In the genomic region with DNA sequence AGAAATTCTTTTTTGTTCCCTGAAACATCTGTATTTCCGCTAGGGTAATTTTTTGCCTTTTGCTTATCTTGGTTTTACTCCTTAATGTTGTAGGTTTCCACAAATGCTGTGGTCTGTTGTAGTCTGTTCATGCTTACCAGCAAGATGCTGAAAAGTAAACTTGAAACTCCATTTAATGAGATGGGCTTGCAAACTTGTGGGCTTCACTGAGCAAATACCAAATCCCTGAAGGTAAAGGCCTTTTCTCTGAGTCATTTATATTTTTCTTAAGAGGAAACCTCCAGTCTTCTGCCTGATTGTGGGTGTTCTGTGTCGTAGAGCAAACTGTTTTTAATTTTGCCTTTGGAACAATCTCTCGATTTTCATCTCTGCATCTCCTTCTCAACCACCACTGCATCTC, we compare ENCODE assay signal across 13 cellular contexts. TPM values are rescaled to one million over a fixed set of nuclear protein-coding genes. Genes with fewer than 3 reads are reported as not detected.
DNase-seq lines count a peak whose midpoint lies in the region; ATAC-seq and TF ChIP-seq lines count a peak whose summit lies in the region.
"Had no signal": no experiment of that assay in that cellular context is flagged by ENCODE, and none has a peak within 500 bp of the region (broad histone marks: within the 10 kb centered on the region; RNA-seq: fewer than 3 reads in every experiment).

No MANE protein-coding gene starts in this region.

- POLR2A ChIA-PET in WTC11 (lab: Charles Lee): no interaction called here

- H3K27ac Mint-ChIP-seq in natural killer cell treated with Interleukin-12 subunit alpha and Interleukin-12 subunit beta and Interleukin-15 and Interleukin-18, amount 100 ng/mL, for 72 hours: peak overlapping the region; percentile 49 to 68
- H3K27ac Mint-ChIP-seq in natural killer cell (peak overlapping the region in 1 of 2 donors; percentile 19), WTC11 (no peak overlapping the region)
- H3K27ac Mint-ChIP-seq in activated T-helper 1 cell treated with anti-CD3 and anti-CD28 coated beads, Interleukin-12 subunit alpha, Interleukin-12 subunit beta, Interleukin-2, Interleukin-4 antibody, amounts not matched to agents 30 ng/mL and 10 ng/mL and 1 ng/mL, durations not matched to agents 14 hours and 24 hours and 36 hours: peak overlapping the region; percentile 96
- H3K27ac Mint-ChIP-seq: type B pancreatic cell had no signal

- ATAC-seq in natural killer cell treated with Interleukin-12 subunit alpha and Interleukin-12 subunit beta and Interleukin-15 and Interleukin-18, amount 100 ng/mL, for 72 hours: peak in 1 of 2 donors; percentile 89
- ATAC-seq in natural killer cell (no peak), HG02759 (IDR thresholded peaks at IDR 0.05; ENCODE audit: unreplicated experiment) (peak; percentile 80), WTC11 (no peak)

- H3K36me3 Mint-ChIP-seq in natural killer cell treated with Interleukin-12 subunit alpha and Interleukin-12 subunit beta and Interleukin-15 and Interleukin-18, amount 100 ng/mL, for 72 hours: peaks cover 35% of the 10 kb centered on the region
- H3K36me3 Mint-ChIP-seq in natural killer cell (peaks cover 34% of the 10 kb centered on the region), WTC11 (peaks cover 17% of the 10 kb centered on the region)
- peaks cover 72% of the 10 kb centered on the region for H3K36me3 Mint-ChIP-seq in activated T-helper 1 cell treated with anti-CD3 and anti-CD28 coated beads, Interleukin-12 subunit alpha, Interleukin-12 subunit beta, Interleukin-2, Interleukin-4 antibody, amounts not matched to agents 30 ng/mL and 10 ng/mL and 1 ng/mL, durations not matched to agents 14 hours and 24 hours and 36 hours (ENCODE audit: low read depth)
- H3K36me3 Mint-ChIP-seq: type B pancreatic cell had no signal

- no peaks in the 10 kb centered on the region for H3K27me3 Mint-ChIP-seq in natural killer cell treated with Interleukin-12 subunit alpha and Interleukin-12 subunit beta and Interleukin-15 and Interleukin-18, amount 100 ng/mL, for 72 hours
- H3K27me3 Mint-ChIP-seq in natural killer cell (ENCODE audit: low read depth in 2 of 2): no peaks in the 10 kb centered on the region
- H3K27me3 Mint-ChIP-seq in activated T-helper 1 cell treated with anti-CD3 and anti-CD28 coated beads, Interleukin-12 subunit alpha, Interleukin-12 subunit beta, Interleukin-2, Interleukin-4 antibody, amounts not matched to agents 30 ng/mL and 10 ng/mL and 1 ng/mL, durations not matched to agents 14 hours and 24 hours and 36 hours (ENCODE audit: insufficient read depth): no peaks in the 10 kb centered on the region
- peaks cover 3% of the 10 kb centered on the region; the same call in 1 of the 2 replicates for H3K27me3 Mint-ChIP-seq in WTC11 (ENCODE audit: low read depth)
- H3K27me3 Mint-ChIP-seq: type B pancreatic cell had no signal

- no peak for TF ChIP-seq CTCF in natural killer cell (IDR thresholded peaks at IDR 0.05)
- no peak for TF ChIP-seq CTCF in WTC11 (IDR thresholded peaks at IDR 0.05)

- CTCF ChIA-PET in WTC11 (lab: Charles Lee): no interaction called here

- no peak for DNase-seq in natural killer cell treated with Interleukin-12 subunit alpha and Interleukin-12 subunit beta and Interleukin-15 and Interleukin-18, amount 100 ng/mL, for 72 hours (ENCODE audit: low spot score)
- DNase-seq in natural killer cell: no peak
- no peak for DNase-seq in activated T-helper 1 cell treated with anti-CD3 and anti-CD28 coated beads, Interleukin-12 subunit alpha, Interleukin-12 subunit beta, Interleukin-2, Interleukin-4 antibody, amounts not matched to agents 30 ng/mL and 10 ng/mL and 1 ng/mL, durations not matched to agents 14 hours and 24 hours and 36 hours (ENCODE audit: low spot score)
- no peak for DNase-seq in stimulated activated CD4-positive, alpha-beta T cell treated with anti-CD3 and anti-CD28 coated beads, Interleukin-4, amount 100 ng/mL, for 24 hours
- DNase-seq in WTC11 (ENCODE audit: low spot score): no peak
- no peak for DNase-seq in HT-29 (ENCODE audit: low spot score)
- no peak for DNase-seq in T1000 (lab: John Stamatoyannopoulos, UW)
- DNase-seq: GF-D8; NK-92 treated with Interleukin-12 subunit alpha and Interleukin-12 subunit beta, amount 100 ng/mL, for 24 hours; retina had no signal

- H3K9me3 Mint-ChIP-seq in natural killer cell treated with Interleukin-12 subunit alpha and Interleukin-12 subunit beta and Interleukin-15 and Interleukin-18, amount 100 ng/mL, for 72 hours: peaks cover 9% of the 10 kb centered on the region
- H3K9me3 Mint-ChIP-seq in natural killer cell: peaks cover 3 to 5% of the 10 kb centered on the region in 2 donors
- H3K9me3 Mint-ChIP-seq in activated T-helper 1 cell treated with anti-CD3 and anti-CD28 coated beads, Interleukin-12 subunit alpha, Interleukin-12 subunit beta, Interleukin-2, Interleukin-4 antibody, amounts not matched to agents 30 ng/mL and 10 ng/mL and 1 ng/mL, durations not matched to agents 14 hours and 24 hours and 36 hours: peaks cover 17% of the 10 kb centered on the region
- H3K9me3 Mint-ChIP-seq in WTC11: peaks cover 16% of the 10 kb centered on the region
- H3K9me3 Mint-ChIP-seq: type B pancreatic cell had no signal

- intact Hi-C loops in natural killer cell (cut with micrococcal nuclease): no loop called here
- intact Hi-C loops in activated T-helper 1 cell treated with anti-CD3 and anti-CD28 coated beads, Interleukin-12 subunit alpha, Interleukin-12 subunit beta, Interleukin-2, Interleukin-4 antibody, amounts not matched to agents 30 ng/mL and 10 ng/mL and 1 ng/mL, durations not matched to agents 14 hours and 24 hours and 36 hours (cut with micrococcal nuclease): loop anchor here (1.0 to 5.0 kb wide), 7 partner anchors 10 to 424 kb away; a partner anchor contains a TSS

- peaks cover 28 to 39% of the 10 kb centered on the region in 2 donors for H3K4me1 Mint-ChIP-seq in natural killer cell treated with Interleukin-12 subunit alpha and Interleukin-12 subunit beta and Interleukin-15 and Interleukin-18, amount 100 ng/mL, for 72 hours (ENCODE audit: low read depth in 2 of 2)
- H3K4me1 Mint-ChIP-seq in natural killer cell: peaks cover 27 to 48% of the 10 kb centered on the region in 2 donors
- peaks cover 60% of the 10 kb centered on the region for H3K4me1 Mint-ChIP-seq in activated T-helper 1 cell treated with anti-CD3 and anti-CD28 coated beads, Interleukin-12 subunit alpha, Interleukin-12 subunit beta, Interleukin-2, Interleukin-4 antibody, amounts not matched to agents 30 ng/mL and 10 ng/mL and 1 ng/mL, durations not matched to agents 14 hours and 24 hours and 36 hours (ENCODE audit: low read depth)
- peaks cover 13% of the 10 kb centered on the region for H3K4me1 Mint-ChIP-seq in WTC11

- H3K4me3 Mint-ChIP-seq in natural killer cell treated with Interleukin-12 subunit alpha and Interleukin-12 subunit beta and Interleukin-15 and Interleukin-18, amount 100 ng/mL, for 72 hours: peak overlapping the region; percentile 36
- no peak overlapping the region for H3K4me3 Mint-ChIP-seq in natural killer cell
- H3K4me3 Mint-ChIP-seq in activated T-helper 1 cell treated with anti-CD3 and anti-CD28 coated beads, Interleukin-12 subunit alpha, Interleukin-12 subunit beta, Interleukin-2, Interleukin-4 antibody, amounts not matched to agents 30 ng/mL and 10 ng/mL and 1 ng/mL, durations not matched to agents 14 hours and 24 hours and 36 hours: peak overlapping the region; percentile 72
- no peak overlapping the region for H3K4me3 Mint-ChIP-seq in WTC11
- H3K4me3 Mint-ChIP-seq: type B pancreatic cell had no signal

TF ChIP-seq in WTC11, 78 proteins besides CTCF, POLR2A, EP300 and RAD21 (continues in another document):
- TF ChIP-seq CBFB (CRISPR knock-in tag; IDR thresholded peaks at IDR 0.05; ENCODE audit: low read depth): no peak
- no peak for TF ChIP-seq GRHL2 (CRISPR knock-in tag; IDR thresholded peaks at IDR 0.05; ENCODE audit: insufficient replicate concordance, severe bottlenecking)
- no peak for TF ChIP-seq ZNF263 (CRISPR knock-in tag; IDR thresholded peaks at IDR 0.05; ENCODE audit: low read depth)
- no peak for TF ChIP-seq EMX1 (CRISPR knock-in tag; IDR thresholded peaks at IDR 0.05)

RNA-seq across cellular contexts. Expression of a gene that starts 9.3 kb away (rescaled TPM):
- 10 to 100 TPM; 55.3 to 67.9 TPM for total RNA-seq in natural killer cell treated with Interleukin-12 subunit alpha and Interleukin-12 subunit beta and Interleukin-15 and Interleukin-18, amount 100 ng/mL, for 72 hours
- total RNA-seq in natural killer cell (10 to 100 TPM; 69.1 to 89.9 (median 77.4) TPM), WTC11 (2021) (0.16 to 0.66 TPM (median 0.37 TPM) in 3 replicates)
- 235 and 243 TPM in 2 replicates for total RNA-seq in activated T-helper 1 cell treated with anti-CD3 and anti-CD28 coated beads, Interleukin-12 subunit alpha, Interleukin-12 subunit beta, Interleukin-2, Interleukin-4 antibody, amounts not matched to agents 30 ng/mL and 10 ng/mL and 1 ng/mL, durations not matched to agents 14 hours and 24 hours and 36 hours
- not detected in 2 replicates for total RNA-seq in HT-29 (2014; rRNA removed; shearing (Covaris generic))
- total RNA-seq: lung microvascular endothelial cell had no signal

RNA-seq across cellular contexts. Expression of a gene that starts 15.1 kb away (rescaled TPM):
- total RNA-seq in natural killer cell treated with Interleukin-12 subunit alpha and Interleukin-12 subunit beta and Interleukin-15 and Interleukin-18, amount 100 ng/mL, for 72 hours: 10 to 100 TPM; 71.5 to 85.8 TPM
- total RNA-seq in natural killer cell (100 to 1,000 TPM in 1 of 3 donors, 10 to 100 TPM in 2; 92.7 to 132 (median 97.9) TPM), WTC11 (2021) (4.2 to 5.7 TPM (median 4.9 TPM) in 3 replicates)
- total RNA-seq in activated T-helper 1 cell treated with anti-CD3 and anti-CD28 coated beads, Interleukin-12 subunit alpha, Interleukin-12 subunit beta, Interleukin-2, Interleukin-4 antibody, amounts not matched to agents 30 ng/mL and 10 ng/mL and 1 ng/mL, durations not matched to agents 14 hours and 24 hours and 36 hours: 141 and 142 TPM in 2 replicates
- total RNA-seq in HT-29 (2014; rRNA removed; shearing (Covaris generic)): 10.0 and 11.9 TPM in 2 replicates

Comparison
In these comparisons a context has a peak if more than half of its experiments do, and no peak if none do; other contexts are left out.
1. H3K4me3 Mint-ChIP-seq: peak in natural killer cell treated with Interleukin-12 subunit alpha and Interleukin-12 subunit beta and Interleukin-15 and Interleukin-18, amount 100 ng/mL, for 72 hours (single experiment) and activated T-helper 1 cell treated with anti-CD3 and anti-CD28 coated beads, Interleukin-12 subunit alpha, Interleukin-12 subunit beta, Interleukin-2, Interleukin-4 antibody, amounts not matched to agents 30 ng/mL and 10 ng/mL and 1 ng/mL, durations not matched to agents 14 hours and 24 hours and 36 hours (single experiment); none in natural killer cell (single experiment) and WTC11 (single experiment).
2. RNA of a gene that starts 9.3 kb away (total RNA-seq): 235 to 243 TPM in activated T-helper 1 cell treated with anti-CD3 and anti-CD28 coated beads, Interleukin-12 subunit alpha, Interleukin-12 subunit beta, Interleukin-2, Interleukin-4 antibody, amounts not matched to agents 30 ng/mL and 10 ng/mL and 1 ng/mL, durations not matched to agents 14 hours and 24 hours and 36 hours, 69.1 to 89.9 TPM in natural killer cell and 55.3 to 67.9 TPM in natural killer cell treated with Interleukin-12 subunit alpha and Interleukin-12 subunit beta and Interleukin-15 and Interleukin-18, amount 100 ng/mL, for 72 hours; 0.16 to 0.66 TPM in WTC11 and not detected in HT-29; every median in the first group is over 10 times any median in the second.